22 cellular contexts compared by ENCODE assay signal in the genomic region with DNA sequence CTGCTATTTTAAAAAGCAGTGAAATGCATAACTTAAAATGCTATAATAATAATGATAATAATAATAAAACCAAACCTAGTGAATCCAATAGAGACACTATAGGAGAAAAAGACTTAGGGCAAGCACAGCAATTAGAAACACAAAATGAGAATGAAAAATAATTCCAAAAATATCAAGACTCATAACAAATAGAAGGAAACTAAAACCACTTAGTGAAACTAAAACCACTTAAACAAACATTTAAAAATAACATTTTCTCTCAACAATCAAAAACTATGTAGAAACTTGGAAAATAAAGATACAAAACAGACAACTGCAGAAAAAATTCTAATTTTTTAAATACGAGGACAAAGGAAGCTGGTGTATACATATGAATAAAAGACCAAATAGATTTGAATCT.
"Had no signal": no experiment of that assay in that cellular context is flagged by ENCODE, and none has a peak within 500 bp of the region (broad histone marks: within the 10 kb centered on the region; RNA-seq: fewer than 3 reads in every experiment).

No MANE protein-coding gene starts in this region.

- H3K27ac ChIP-seq: adrenal gland, body of pancreas, breast epithelium had no signal

- H3K27me3 ChIP-seq: adrenal gland, body of pancreas, breast epithelium had no signal

- H3K4me1 ChIP-seq: adrenal gland, body of pancreas, breast epithelium had no signal

- H3K4me3 ChIP-seq: adrenal gland, body of pancreas, breast epithelium had no signal

- DNase-seq: activated CD4-positive, alpha-beta T cell treated with anti-CD3 and anti-CD28 coated beads for 36 hours; activated CD4-positive, alpha-beta T cell treated with anti-CD3 and anti-CD28 coated beads, Interleukin-2, amount 10 ng/mL, durations not matched to agents 7 days and 5 days; activated CD4-positive, alpha-beta T cell treated with anti-CD3 and anti-CD28 coated beads, Interleukin-2, amount 50 U/mL, for 48 hours; activated CD8-positive, alpha-beta T cell treated with anti-CD3 and anti-CD28 coated beads, Interleukin-2, amount 10 ng/mL, durations not matched to agents 7 days and 5 days; activated gamma-delta T cell; activated naive CD4-positive, alpha-beta T cell treated with anti-CD3 and anti-CD28 coated beads for 36 hours; activated T-cell treated with anti-CD3 and anti-CD28 coated beads, Interleukin-2, amount 50 U/mL, for 24 hours; adrenal gland; body of pancreas; Karpas-422; NCI-H1092; NCI-H1436 treated with DMSO at 0.1 percent for 48 hours; NCI-H1694 treated with DMSO at 0.1 percent for 48 hours; NCI-H2029; NCI-H345; NCI-H510A; NCI-H526; NCI-H748 treated with DMSO at 0.1 percent for 48 hours; Right ventricle myocardium superior had no signal

- H3K9me3 ChIP-seq: adrenal gland, body of pancreas had no signal

- H3K36me3 ChIP-seq: adrenal gland, breast epithelium had no signal

- ATAC-seq: activated CD4-positive, alpha-beta T cell treated with anti-CD3 and anti-CD28 coated beads for 36 hours; activated CD4-positive, CD25-positive, alpha-beta regulatory T cell treated with anti-CD3 and anti-CD28 coated beads, Interleukin-2, amount 50 U/mL, for 24 hours; activated CD8-positive, alpha-beta T cell treated with anti-CD3 and anti-CD28 coated beads, Interleukin-2, amount 10 ng/mL, durations not matched to agents 7 days and 5 days; activated naive CD4-positive, alpha-beta T cell treated with anti-CD3 and anti-CD28 coated beads, Interleukin-2, amount 50 U/mL, for 72 hours; body of pancreas had no signal
